In the genomic region with DNA sequence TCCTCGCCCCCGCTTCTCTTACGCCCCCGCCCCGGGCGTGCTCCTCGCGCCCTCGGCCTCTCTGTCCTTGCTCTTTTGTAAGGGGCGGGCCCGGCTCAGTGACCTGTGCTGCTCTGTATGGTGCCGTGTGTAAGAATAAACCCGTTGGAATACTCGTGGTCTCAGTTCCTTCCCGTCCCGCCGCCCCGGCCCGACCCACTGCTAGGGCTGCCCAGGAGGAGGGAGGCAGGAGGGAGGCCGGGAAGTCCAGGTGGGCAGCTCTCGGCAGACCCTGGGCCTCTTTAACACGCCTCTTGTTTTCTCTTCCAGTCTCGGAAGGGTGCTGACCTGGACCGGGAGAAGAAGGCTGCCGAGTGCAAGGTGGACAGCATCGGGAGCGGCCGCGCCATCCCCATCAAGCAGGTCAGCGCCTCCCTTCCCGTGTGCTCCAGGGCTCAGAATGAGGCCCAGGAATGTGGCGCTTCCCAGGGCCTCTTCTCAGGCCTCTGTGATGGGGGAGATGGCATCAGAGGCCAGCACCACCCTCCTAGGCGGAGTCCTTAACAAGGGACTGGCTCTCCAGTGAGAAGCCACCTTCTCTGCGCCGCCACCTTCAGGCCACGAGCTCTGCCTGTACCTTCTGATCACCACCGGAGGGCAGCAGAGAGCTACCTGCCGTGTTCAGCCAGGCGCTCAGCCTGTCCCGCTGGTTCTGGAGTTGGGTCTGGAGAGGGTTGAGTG, we compare ENCODE assay signal across 9 cellular contexts. TPM values are rescaled to one million over a fixed set of nuclear protein-coding genes. Genes with fewer than 3 reads are reported as not detected.
DNase-seq lines count a peak whose midpoint lies in the region; ATAC-seq and TF ChIP-seq lines count a peak whose summit lies in the region.
"Had no signal": no experiment of that assay in that cellular context is flagged by ENCODE, and none has a peak within 500 bp of the region (broad histone marks: within the 10 kb centered on the region; RNA-seq: fewer than 3 reads in every experiment).

No MANE protein-coding gene starts in this region.

- POLR2A ChIA-PET in CD8-positive, alpha-beta memory T cell (lab: Charles Lee) = interaction anchor here (0.6 kb wide), 1 partner anchor 58 kb away, joined by 8 read pairs; no protein-coding TSS in a partner anchor

- H3K4me3 Mint-ChIP-seq in CD8-positive, alpha-beta memory T cell = no peak overlapping the region
- H3K4me3 Mint-ChIP-seq in naive B cell = no peak overlapping the region

- H3K4me1 Mint-ChIP-seq in CD8-positive, alpha-beta memory T cell = peaks cover 5 to 9% (median 5%) of the 10 kb centered on the region in 3 donors
- H3K4me1 Mint-ChIP-seq in naive B cell = peaks cover 7 to 9% (median 9%) of the 10 kb centered on the region in 3 donors

- CTCF ChIA-PET in CD8-positive, alpha-beta memory T cell (lab: Charles Lee) = interaction anchor here (0.7 to 2.2 kb wide), 29 partner anchors 8 to 722 kb away, joined by 3 to 37 read pairs (median 3); a partner anchor contains a TSS

- H3K36me3 Mint-ChIP-seq in CD8-positive, alpha-beta memory T cell = peaks cover 2 to 52% (median 4%) of the 10 kb centered on the region in 3 donors
- H3K36me3 Mint-ChIP-seq in naive B cell = no peaks in the 10 kb centered on the region

- H3K4me1 ChIP-seq in CD8-positive, alpha-beta memory T cell (ENCODE audit: insufficient read depth, low read length) = no peaks in the 10 kb centered on the region
- peaks cover 16% of the 10 kb centered on the region for H3K4me1 ChIP-seq in NT2/D1 (ENCODE audit: insufficient read depth, insufficient read length)

- peaks cover 5% of the 10 kb centered on the region for H3K36me3 ChIP-seq in CD8-positive, alpha-beta memory T cell (ENCODE audit: insufficient read depth, low read length)
- peaks cover 86% of the 10 kb centered on the region for H3K36me3 ChIP-seq in NT2/D1 (ENCODE audit: insufficient read depth, insufficient read length, low read length)

- H3K27ac ChIP-seq in CD8-positive, alpha-beta memory T cell (ENCODE audit: low read depth, low read length) = no peak overlapping the region
- H3K27ac ChIP-seq: SK-N-MC had no signal

- H3K27me3 Mint-ChIP-seq in CD8-positive, alpha-beta memory T cell = no peaks in the 10 kb centered on the region
- H3K27me3 Mint-ChIP-seq in naive B cell = peaks cover 21 to 43% (median 31%) of the 10 kb centered on the region in 3 donors

- ATAC-seq in GM19463 (IDR thresholded peaks at IDR 0.05; ENCODE audit: unreplicated experiment) (peak; percentile 95), naive B cell (ENCODE audit: low read depth in 2 of 2) (peak; percentile 88 to 93)

- H3K9me3 Mint-ChIP-seq in CD8-positive, alpha-beta memory T cell = no peaks in the 10 kb centered on the region
- no peaks in the 10 kb centered on the region for H3K9me3 Mint-ChIP-seq in naive B cell

- DNase-seq in CD8-positive, alpha-beta memory T cell = peak; percentile 72 to 86 (median 76)
- DNase-seq in HT1080 (ENCODE audit: low read depth) (peak; percentile 75), NT2/D1 (ENCODE audit: low read depth, low spot score) (peak; percentile 83), epithelial cell of esophagus (ENCODE audit: low read depth) (peak; percentile 90), naive B cell (peak; percentile 66)
- DNase-seq in activated CD8-positive, alpha-beta memory T cell treated with anti-CD3 and anti-CD28 coated beads, Interleukin-2, amount 50 U/mL, for 24 hours (ENCODE audit: extremely low read depth) = peak; percentile 47
- peak; percentile 50 to 59 for DNase-seq in stimulated activated CD8-positive, alpha-beta memory T cell treated with anti-CD3 and anti-CD28 coated beads, Interleukin-7, amount 100 ng/mL, for 48 hours (ENCODE audit: extremely low read depth in 1 of 2, low read depth in 1 of 2)

- H3K27me3 ChIP-seq in CD8-positive, alpha-beta memory T cell (ENCODE audit: insufficient read depth, low read length, poor library complexity, severe bottlenecking) = no peaks in the 10 kb centered on the region
- no peaks in the 10 kb centered on the region for H3K27me3 ChIP-seq in NT2/D1 (ENCODE audit: insufficient read depth, insufficient read length)

- H3K27ac Mint-ChIP-seq in CD8-positive, alpha-beta memory T cell = peak overlapping the region in 2 of 8 donors; percentile 1 to 94
- H3K27ac Mint-ChIP-seq in naive B cell = peak overlapping the region in 1 of 6 donors; percentile 85

- no peak overlapping the region for H3K9ac ChIP-seq in NT2/D1 (ENCODE audit: insufficient read length, low read depth)

- peak; percentile 100 for TF ChIP-seq CTCF in epithelial cell of esophagus (IDR thresholded peaks at IDR 0.05; ENCODE audit: insufficient read depth, low read depth, low read length, missing control alignments)

- no peaks in the 10 kb centered on the region for H3K9me3 ChIP-seq in CD8-positive, alpha-beta memory T cell (ENCODE audit: low read length)
- peaks cover 18% of the 10 kb centered on the region; the same call in 1 of the 2 replicates for H3K9me3 ChIP-seq in NT2/D1 (ENCODE audit: insufficient read depth, low read length)

- H3K4me3 ChIP-seq in CD8-positive, alpha-beta memory T cell (ENCODE audit: low read length) = no peak overlapping the region
- H3K4me3 ChIP-seq in NT2/D1 (ENCODE audit: insufficient read length, low read depth) = no peak overlapping the region
- H3K4me3 ChIP-seq in epithelial cell of esophagus (ENCODE audit: low read length) = no peak overlapping the region
- H3K4me3 ChIP-seq: SK-N-MC had no signal

RNA-seq across cellular contexts. Expression of a gene that starts 37.4 kb away (rescaled TPM):
- total RNA-seq in CD8-positive, alpha-beta memory T cell = 10 to 100 TPM; 39.9 to 40.7 TPM
- polyA plus RNA-seq in CD8-positive, alpha-beta memory T cell = 8.0 TPM
- total RNA-seq in HT1080 (2014; rRNA removed; shearing (Covaris generic)) = 36.4 and 45.3 TPM in 2 replicates
- polyA plus RNA-seq in HT1080 (2015; cell fraction: cytosol; rRNA removed) = 43.4 and 51.2 TPM in 2 replicates
- polyA plus RNA-seq in HT1080 (2015; cell fraction: nucleus; rRNA removed) = 85.9 and 98.9 TPM in 2 replicates
- polyA plus RNA-seq in naive B cell (ENCODE audit: low read depth in 6 of 6) = 1 to 10 TPM in 1 of 6 donors, under 1 TPM in 2, not detected in 3; 0.58 to 1.2 (median 0.66) TPM

RNA-seq across cellular contexts. Expression of a gene that starts 40.4 kb away (rescaled TPM):
- total RNA-seq in CD8-positive, alpha-beta memory T cell = 10 to 100 TPM; 81.7 to 83.5 TPM
- polyA plus RNA-seq in CD8-positive, alpha-beta memory T cell = 69.7 TPM
- 66.3 and 85.1 TPM in 2 replicates for total RNA-seq in HT1080 (2014; rRNA removed; shearing (Covaris generic))
- 64.5 and 88.0 TPM in 2 replicates for polyA plus RNA-seq in HT1080 (2015; cell fraction: cytosol; rRNA removed)
- 52.3 and 55.8 TPM in 2 replicates for polyA plus RNA-seq in HT1080 (2015; cell fraction: nucleus; rRNA removed)
- 10 to 100 TPM; 36.3 to 66.1 (median 45.5) TPM for polyA plus RNA-seq in naive B cell (ENCODE audit: low read depth in 6 of 6)

RNA-seq across cellular contexts. Expression of a gene that starts 43.0 kb away (rescaled TPM):
- 10 to 100 TPM; 83.1 to 88.8 TPM for total RNA-seq in CD8-positive, alpha-beta memory T cell
- 52.0 TPM for polyA plus RNA-seq in CD8-positive, alpha-beta memory T cell
- 86.5 and 100 TPM in 2 replicates for total RNA-seq in HT1080 (2014; rRNA removed; shearing (Covaris generic))
- polyA plus RNA-seq in HT1080 (2015; cell fraction: cytosol; rRNA removed) = 61.9 and 80.7 TPM in 2 replicates
- polyA plus RNA-seq in HT1080 (2015; cell fraction: nucleus; rRNA removed) = 301 and 312 TPM in 2 replicates
- 10 to 100 TPM; 31.6 to 52.0 (median 38.1) TPM for polyA plus RNA-seq in naive B cell (ENCODE audit: low read depth in 6 of 6)

RNA-seq across cellular contexts. Expression of a gene that starts 43.8 kb away (rescaled TPM):
- total RNA-seq in CD8-positive, alpha-beta memory T cell = not detected
- polyA plus RNA-seq in CD8-positive, alpha-beta memory T cell = not detected
- total RNA-seq in HT1080 (2014; rRNA removed; shearing (Covaris generic)) = not detected in 2 replicates
- polyA plus RNA-seq in HT1080 (2015; cell fraction: cytosol; rRNA removed) = not detected in 2 replicates
- polyA plus RNA-seq in HT1080 (2015; cell fraction: nucleus; rRNA removed) = not detected in 2 replicates
- polyA plus RNA-seq in naive B cell (ENCODE audit: low read depth in 6 of 6) = not detected
